11 cellular contexts compared by ENCODE assay signal in genomic region chr4:1873291-1873690, GRCh38. TPM values are rescaled to one million over a fixed set of nuclear protein-coding genes. Genes with fewer than 3 reads are reported as not detected.
A peak's percentile ranks its signal among the peaks of the same experiment; 100 is the strongest.
DNase-seq lines count a peak whose midpoint lies in the region; ATAC-seq, FAIRE-seq and TF ChIP-seq lines count a peak whose summit lies in the region.
"Had no signal": no experiment of that assay in that cellular context is flagged by ENCODE, and none has a peak within 500 bp of the region (broad histone marks: within the 10 kb centered on the region; RNA-seq: fewer than 3 reads in every experiment).

No MANE protein-coding gene starts in this region.

- peaks cover 77% of the 10 kb centered on the region for H3K79me2 ChIP-seq in OCI-LY3 (ENCODE audit: low read length)

- H3K27me3 ChIP-seq in OCI-LY3 (ENCODE audit: low read depth, low read length), result no peaks in the 10 kb centered on the region; the same call in 1 of the 2 replicates
- H3K27me3 ChIP-seq in colonic mucosa, result no peaks in the 10 kb centered on the region
- H3K27me3 ChIP-seq in neuron (ENCODE audit: insufficient read depth, low read length), result no peaks in the 10 kb centered on the region

- H2AFZ ChIP-seq in OCI-LY3 (ENCODE audit: low read depth, low read length) (no peak overlapping the region), neuron (ENCODE audit: low read depth, low read length) (no peak overlapping the region)

- peaks cover 50% of the 10 kb centered on the region for H4K20me1 ChIP-seq in OCI-LY3 (ENCODE audit: insufficient read depth, low read length)

- TF ChIP-seq CTCF in OCI-LY3 (IDR thresholded peaks at IDR 0.05; ENCODE audit: low read depth, low read length) (no peak), colonic mucosa (IDR thresholded peaks at IDR 0.05) (no peak)

- FAIRE-seq in GM12892 (lab: Jason Lieb, UNC), result peak; percentile 48

- TF ChIP-seq POLR2A in GM12892 (IDR thresholded peaks at IDR 0.05; ENCODE audit: low read depth, low read length), result no peak

- H3K4me1 ChIP-seq in OCI-LY3 (ENCODE audit: low read length) (peaks cover 26% of the 10 kb centered on the region), colonic mucosa (peaks cover 8% of the 10 kb centered on the region), neuron (ENCODE audit: insufficient read depth, low read length) (peaks cover 32% of the 10 kb centered on the region)

- DNase-seq in GM12892 (ENCODE audit: insufficient read length), result no peak
- no peak for DNase-seq in colonic mucosa
- no peak for DNase-seq in NCI-H446 (lab: John Stamatoyannopoulos, UW)
- DNase-seq in NCI-H526 treated with DMSO at 0.1 percent for 48 hours (lab: John Stamatoyannopoulos, UW), result no peak
- DNase-seq: gastrocnemius medialis, Kasumi-1, occipital lobe, SHP77 had no signal

- intact Hi-C loops in colonic mucosa (cut with DNase I), result no loop called here

- ATAC-seq in HG02642 (IDR thresholded peaks at IDR 0.05; ENCODE audit: poor library complexity, unreplicated experiment), result no peak
- ATAC-seq: gastrocnemius medialis had no signal

- H3K4me3 ChIP-seq in OCI-LY3 (ENCODE audit: low read length) (peak overlapping the region; percentile 90), colonic mucosa (no peak overlapping the region), neuron (ENCODE audit: low read length) (peak overlapping the region; percentile 78)

- H3K27ac ChIP-seq in OCI-LY3 (ENCODE audit: low read length), result peak overlapping the region; percentile 56
- H3K27ac ChIP-seq in colonic mucosa, result peak overlapping the region; percentile 55
- H3K27ac ChIP-seq: gastrocnemius medialis had no signal

- H3K9me3 ChIP-seq in OCI-LY3 (ENCODE audit: insufficient read depth, low read length) (no peaks in the 10 kb centered on the region), colonic mucosa (no peaks in the 10 kb centered on the region), neuron (ENCODE audit: low read length) (no peaks in the 10 kb centered on the region)
- H3K9me3 ChIP-seq: gastrocnemius medialis had no signal

- peak overlapping the region; percentile 83 for H3K4me2 ChIP-seq in OCI-LY3 (ENCODE audit: low read length)

- H3K36me3 ChIP-seq in OCI-LY3 (replicated peaks; ENCODE audit: low read depth, low read length), result peaks cover 14% of the 10 kb centered on the region
- H3K36me3 ChIP-seq in colonic mucosa, result no peaks in the 10 kb centered on the region
- peaks cover 7% of the 10 kb centered on the region for H3K36me3 ChIP-seq in neuron (ENCODE audit: insufficient read depth, low read length)
- H3K36me3 ChIP-seq: gastrocnemius medialis had no signal

- H3K9ac ChIP-seq in OCI-LY3 (ENCODE audit: low read length), result peak overlapping the region; percentile 96
- peak overlapping the region in 1 of 2 donors; percentile 88 for H3K9ac ChIP-seq in colonic mucosa (ENCODE audit: low read depth in 2 of 2, low read length in 2 of 2)

RNA-seq across cellular contexts. Expression of gene NSD2, which starts 2.1 kb away (rescaled TPM):
- 61.7 TPM for polyA plus RNA-seq in GM12892 (2012; ENCODE audit: missing spikeins)
- 100 to 1,000 TPM in 1 of 2 donors, 10 to 100 TPM in 1; 80.1 to 176 TPM for total RNA-seq in colonic mucosa

RNA-seq across cellular contexts. Expression of gene LETM1, which starts 17.3 kb away (rescaled TPM):
- polyA plus RNA-seq in GM12892 (2012; ENCODE audit: missing spikeins), result 15.3 TPM
- 100 to 1,000 TPM in 1 of 2 donors, 10 to 100 TPM in 1; 76.2 to 139 TPM for total RNA-seq in colonic mucosa
